In the genomic region with DNA sequence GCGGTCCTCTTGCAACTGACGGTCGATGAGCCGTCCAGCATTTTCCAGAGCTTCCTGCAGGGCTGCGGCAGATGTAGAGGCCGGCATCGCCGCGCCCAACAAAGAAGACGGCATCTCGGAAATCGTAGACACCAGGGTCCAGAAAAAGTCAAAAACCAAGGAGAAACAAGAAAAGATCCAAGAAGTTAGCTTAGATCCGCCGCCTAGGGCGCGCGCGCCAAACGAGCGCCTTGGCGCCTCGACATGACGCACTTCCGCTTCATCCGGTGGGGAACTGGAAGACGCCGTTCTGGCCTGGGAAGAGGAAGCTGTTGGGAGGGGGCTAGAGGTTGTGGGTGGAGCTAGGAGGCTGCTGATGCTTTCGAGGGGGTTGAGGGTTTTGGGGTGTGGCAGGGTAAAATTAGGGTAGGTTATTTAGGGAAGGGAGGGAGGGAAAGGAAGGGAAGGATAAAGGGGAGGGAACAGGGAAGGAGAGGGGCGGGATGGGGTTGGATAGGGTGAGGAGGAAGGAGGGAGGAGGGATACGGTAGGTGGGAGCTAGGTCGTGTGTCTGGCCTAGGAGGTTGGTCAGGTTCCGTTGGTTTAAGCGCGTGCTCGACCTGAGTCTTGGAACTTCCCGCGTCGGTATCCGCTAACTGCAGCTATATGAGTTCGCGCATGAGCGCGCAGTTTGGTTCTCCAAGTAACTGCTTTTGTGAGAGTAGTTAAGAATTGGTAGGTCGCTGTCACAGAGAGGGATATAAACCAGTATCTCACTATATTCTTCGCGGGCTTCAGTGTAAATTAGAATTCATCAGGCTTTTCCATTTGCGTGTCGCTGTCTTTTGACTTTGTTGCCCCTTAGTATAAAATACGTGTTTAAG, we compare ENCODE assay signal across 8 cellular contexts. TPM values are rescaled to one million over a fixed set of nuclear protein-coding genes. Genes with fewer than 3 reads are reported as not detected.
DNase-seq lines count a peak whose midpoint lies in the region; ATAC-seq and TF ChIP-seq lines count a peak whose summit lies in the region.

A gene (minus strand): TSS at position 243 of the 863 bp plus-strand sequence. CDS start 129 bp downstream, at position 114.

- H3K27me3 ChIP-seq in thymus (ENCODE audit: control insufficient read depth, insufficient read depth) = no peaks in the 10 kb centered on the region

- no peaks in the 10 kb centered on the region for H3K27me3 Mint-ChIP-seq in activated naive CD8-positive, alpha-beta T cell
- peaks cover 4% of the 10 kb centered on the region for H3K27me3 Mint-ChIP-seq in glutamatergic neuron (ENCODE audit: unreplicated experiment)
- no peaks in the 10 kb centered on the region for H3K27me3 Mint-ChIP-seq in osteocyte (ENCODE audit: unreplicated experiment)

- peak within 1 kb of the TSS; percentile 97 for H3K27ac Mint-ChIP-seq in activated naive CD8-positive, alpha-beta T cell
- H3K27ac Mint-ChIP-seq in glutamatergic neuron (ENCODE audit: unreplicated experiment) = peak within 1 kb of the TSS; percentile 88
- peak within 1 kb of the TSS; percentile 95 for H3K27ac Mint-ChIP-seq in osteocyte (ENCODE audit: unreplicated experiment)

- H3K9me3 Mint-ChIP-seq in activated naive CD8-positive, alpha-beta T cell (ENCODE audit: low read depth) = no peaks in the 10 kb centered on the region
- H3K9me3 Mint-ChIP-seq in glutamatergic neuron (ENCODE audit: unreplicated experiment) = no peaks in the 10 kb centered on the region
- no peaks in the 10 kb centered on the region for H3K9me3 Mint-ChIP-seq in osteocyte (ENCODE audit: unreplicated experiment)

- H3K27ac ChIP-seq in thymus (ENCODE audit: low read depth) = peak within 1 kb of the TSS; percentile 92

- H3K36me3 Mint-ChIP-seq in activated naive CD8-positive, alpha-beta T cell = peaks cover 2% of the 10 kb centered on the region
- H3K36me3 Mint-ChIP-seq in glutamatergic neuron (ENCODE audit: unreplicated experiment) (no peaks in the 10 kb centered on the region), osteocyte (ENCODE audit: unreplicated experiment) (peaks cover 2% of the 10 kb centered on the region)

- peaks cover 7% of the 10 kb centered on the region for H3K36me3 ChIP-seq in thymus (ENCODE audit: control insufficient read depth, insufficient read depth)

- H3K4me3 Mint-ChIP-seq in activated naive CD8-positive, alpha-beta T cell = peak within 1 kb of the TSS; percentile 97
- H3K4me3 Mint-ChIP-seq in glutamatergic neuron (ENCODE audit: unreplicated experiment) = peak within 1 kb of the TSS; percentile 99
- H3K4me3 Mint-ChIP-seq in osteocyte (ENCODE audit: unreplicated experiment) = peak within 1 kb of the TSS; percentile 96

- H3K9me3 ChIP-seq in thymus (ENCODE audit: control insufficient read depth) = no peaks in the 10 kb centered on the region

- peaks cover 16% of the 10 kb centered on the region for H3K4me1 ChIP-seq in thymus (ENCODE audit: control insufficient read depth, insufficient read depth, low read length)

- TF ChIP-seq CTCF in GM10266 (IDR thresholded peaks at IDR 0.05; ENCODE audit: control insufficient read depth, insufficient read depth, low read depth, missing control alignments) = no peak
- TF ChIP-seq CTCF in glutamatergic neuron (IDR thresholded peaks at IDR 0.05; ENCODE audit: partially characterized antibody, unreplicated experiment) = no peak
- no peak for TF ChIP-seq CTCF in osteocyte (IDR thresholded peaks at IDR 0.05)

- WGBS in thymus = 2% methylated on average over 49 of the region's 49 CpGs

- peak within 1 kb of the TSS; percentile 61 for H3K4me3 ChIP-seq in thymus (ENCODE audit: low read length)

- peaks cover 28% of the 10 kb centered on the region for H3K4me1 Mint-ChIP-seq in activated naive CD8-positive, alpha-beta T cell (ENCODE audit: low read depth)
- H3K4me1 Mint-ChIP-seq in glutamatergic neuron (ENCODE audit: low read depth, unreplicated experiment) (peaks cover 10% of the 10 kb centered on the region), osteocyte (ENCODE audit: unreplicated experiment) (peaks cover 24% of the 10 kb centered on the region)

- peak; percentile 92 for ATAC-seq in HG02623 (IDR thresholded peaks at IDR 0.05; ENCODE audit: unreplicated experiment)

- DNase-seq in GM10266 (ENCODE audit: extremely low spot score) = peak; percentile 88
- DNase-seq in NCI-H1105 (lab: John Stamatoyannopoulos, UW) = peak; percentile 91
- peak; percentile 86 for DNase-seq in SKM-1 treated with dmso at 0.1 percent for 144 hours (lab: John Stamatoyannopoulos, UW; ENCODE audit: unreplicated experiment)
- DNase-seq in glutamatergic neuron = peak; percentile 86
- peak; percentile 94 for DNase-seq in osteocyte (ENCODE audit: extremely low spot score, unreplicated experiment)

RNA-seq across cellular contexts. Expression of the gene that starts here (rescaled TPM):
- total RNA-seq in glutamatergic neuron (ENCODE audit: unreplicated experiment) (33.8 TPM), osteocyte (24.1 and 25.0 TPM in 2 replicates)
- polyA plus RNA-seq in thymus = 6.0 TPM

Comparison
In these comparisons a context has a peak if more than half of its experiments do, and no peak if none do; other contexts are left out.
1. Peak in every context shown above with its lines: DNase-seq, ATAC-seq, H3K4me3 ChIP-seq and H3K27ac ChIP-seq.